ENCODE assay signal across 18 cellular contexts in the genomic region with DNA sequence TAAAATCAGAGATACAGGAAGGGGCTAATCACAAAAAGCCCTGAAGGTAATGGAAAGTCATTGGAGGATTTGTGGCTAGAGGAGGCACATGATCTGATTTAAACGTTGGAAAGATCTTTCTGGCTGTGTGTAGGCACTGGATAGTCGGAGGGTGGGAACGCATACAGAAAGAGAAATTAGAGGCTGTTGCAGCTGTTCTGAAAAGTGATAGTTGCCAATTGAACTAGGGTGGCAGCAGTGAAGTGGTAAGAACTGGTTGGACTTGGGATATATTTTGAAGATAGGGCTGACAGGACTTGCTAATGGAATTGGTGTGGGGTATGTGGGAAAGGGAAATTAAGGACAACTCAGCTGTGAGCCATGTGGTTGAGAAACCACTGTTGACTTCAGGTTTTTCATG.
DNase-seq lines count a peak whose midpoint lies in the region; ATAC-seq and TF ChIP-seq lines count a peak whose summit lies in the region.
"Had no signal": no experiment of that assay in that cellular context is flagged by ENCODE, and none has a peak within 500 bp of the region (broad histone marks: within the 10 kb centered on the region; RNA-seq: fewer than 3 reads in every experiment).

No MANE protein-coding gene starts in this region.

- H3K27ac ChIP-seq in SK-N-MC (peak overlapping the region; percentile 84), osteoblast (ENCODE audit: low read depth, low read length) (no peak overlapping the region)
- H3K27ac ChIP-seq: GM23248, HL-60 had no signal

- CTCF ChIA-PET in activated naive CD4-positive, alpha-beta T cell treated with anti-CD3 and anti-CD28 coated beads for 36 hours (lab: Charles Lee), result no interaction called here

- peaks cover 7% of the 10 kb centered on the region for H3K4me1 ChIP-seq in osteoblast (ENCODE audit: insufficient read depth, low read length)
- H3K4me1 ChIP-seq: BE2C had no signal

- no peak for DNase-seq in SK-N-MC (ENCODE audit: low read depth, low spot score)
- no peak for DNase-seq in osteoblast (ENCODE audit: insufficient read length, low spot score, missing footprints)
- DNase-seq in stimulated activated CD4-positive, alpha-beta T cell treated with anti-CD3 and anti-CD28 coated beads, Interleukin-15, amount 100 ng/mL, for 24 hours, result no peak
- DNase-seq in activated naive CD4-positive, alpha-beta T cell treated with anti-CD3 and anti-CD28 coated beads for 36 hours, result no peak
- no peak for DNase-seq in hepatic stellate cell (ENCODE audit: low spot score)
- DNase-seq: ACHN; BE2C; C1 segment of cervical spinal cord; CD4-positive, CD25-positive, alpha-beta regulatory T cell; CD8-positive, alpha-beta memory T cell; COR-L47; DMS 273 treated with DMSO at 0.1 percent for 48 hours; DMS53; GM23248; HCEC 1CT had no signal

- H3K27me3 ChIP-seq in osteoblast (ENCODE audit: insufficient read depth, low read length), result no peaks in the 10 kb centered on the region
- H3K27me3 ChIP-seq: BE2C had no signal

- peak overlapping the region; percentile 21 for H2AFZ ChIP-seq in osteoblast (ENCODE audit: low read length)
- H2AFZ ChIP-seq: GM23248 had no signal

- no peaks in the 10 kb centered on the region for H3K9me3 Mint-ChIP-seq in nephron
- no peaks in the 10 kb centered on the region for H3K9me3 Mint-ChIP-seq in activated naive CD4-positive, alpha-beta T cell treated with anti-CD3 and anti-CD28 coated beads for 36 hours
- H3K9me3 Mint-ChIP-seq: CD8-positive, alpha-beta memory T cell had no signal

- H3K9ac ChIP-seq in SK-N-MC (ENCODE audit: insufficient read length), result no peak overlapping the region
- H3K9ac ChIP-seq: GM23248 had no signal

- no peaks in the 10 kb centered on the region for H4K20me1 ChIP-seq in osteoblast (ENCODE audit: insufficient read depth, low read length)

- no peak overlapping the region for H3K4me2 ChIP-seq in osteoblast (ENCODE audit: insufficient read depth, low read length)

- no peaks in the 10 kb centered on the region for H3K79me2 ChIP-seq in osteoblast (ENCODE audit: insufficient read depth, low read length)

- no peaks in the 10 kb centered on the region for H3K9me3 ChIP-seq in SK-N-MC (ENCODE audit: low read depth, low read length)
- H3K9me3 ChIP-seq in osteoblast (ENCODE audit: low read depth, low read length), result no peaks in the 10 kb centered on the region
- H3K9me3 ChIP-seq: BE2C had no signal

- TF ChIP-seq CTCF in nephron (IDR thresholded peaks at IDR 0.05; ENCODE audit: unreplicated experiment in 3 of 3) (no peak), osteoblast (IDR thresholded peaks at IDR 0.05; ENCODE audit: extremely low read depth, low read depth, low read length) (no peak)

- ATAC-seq in GM21786 (IDR thresholded peaks at IDR 0.05; ENCODE audit: unreplicated experiment), result no peak

- peak overlapping the region in 1 of 3 experiments; percentile 32 for H3K4me3 Mint-ChIP-seq in nephron
- no peak overlapping the region for H3K4me3 Mint-ChIP-seq in activated naive CD4-positive, alpha-beta T cell treated with anti-CD3 and anti-CD28 coated beads for 36 hours
- H3K4me3 Mint-ChIP-seq: CD4-positive, CD25-positive, alpha-beta regulatory T cell; CD8-positive, alpha-beta memory T cell had no signal

- H3K4me3 ChIP-seq in SK-N-MC (peak overlapping the region; percentile 62; the same call in 1 of the 2 replicates), osteoblast (ENCODE audit: insufficient read depth, low read length) (no peak overlapping the region)
- H3K4me3 ChIP-seq: GM23248 had no signal

- no peaks in the 10 kb centered on the region for H3K36me3 Mint-ChIP-seq in nephron (ENCODE audit: low read depth)
- no peaks in the 10 kb centered on the region for H3K36me3 Mint-ChIP-seq in activated naive CD4-positive, alpha-beta T cell treated with anti-CD3 and anti-CD28 coated beads for 36 hours (ENCODE audit: low read depth)
- H3K36me3 Mint-ChIP-seq: CD4-positive, CD25-positive, alpha-beta regulatory T cell; CD8-positive, alpha-beta memory T cell had no signal

- H3K27me3 Mint-ChIP-seq in nephron (ENCODE audit: low read depth), result no peaks in the 10 kb centered on the region
- peaks cover 4% of the 10 kb centered on the region for H3K27me3 Mint-ChIP-seq in activated naive CD4-positive, alpha-beta T cell treated with anti-CD3 and anti-CD28 coated beads for 36 hours (ENCODE audit: low read depth)
- H3K27me3 Mint-ChIP-seq: CD4-positive, CD25-positive, alpha-beta regulatory T cell had no signal

- H3K4me1 Mint-ChIP-seq in nephron, result peaks cover 42% of the 10 kb centered on the region
- no peaks in the 10 kb centered on the region for H3K4me1 Mint-ChIP-seq in activated naive CD4-positive, alpha-beta T cell treated with anti-CD3 and anti-CD28 coated beads for 36 hours (ENCODE audit: low read depth)
- H3K4me1 Mint-ChIP-seq: CD4-positive, CD25-positive, alpha-beta regulatory T cell; CD8-positive, alpha-beta memory T cell had no signal

- H3K36me3 ChIP-seq in SK-N-MC (ENCODE audit: insufficient read depth, low read length) (no peaks in the 10 kb centered on the region), osteoblast (ENCODE audit: insufficient read depth, low read length) (no peaks in the 10 kb centered on the region)
- H3K36me3 ChIP-seq: BE2C had no signal

- intact Hi-C loops in activated naive CD4-positive, alpha-beta T cell treated with anti-CD3 and anti-CD28 coated beads for 36 hours (cut with micrococcal nuclease), result no loop called here

- peak overlapping the region; percentile 16 to 79 (median 38) for H3K27ac Mint-ChIP-seq in nephron
- H3K27ac Mint-ChIP-seq in activated naive CD4-positive, alpha-beta T cell treated with anti-CD3 and anti-CD28 coated beads for 36 hours, result no peak overlapping the region
- H3K27ac Mint-ChIP-seq: CD4-positive, CD25-positive, alpha-beta regulatory T cell; CD8-positive, alpha-beta memory T cell had no signal
